Comparison of ENCODE assay signal across 19 cellular contexts in genomic region chr6:133428299-133428698, GRCh38.
DNase-seq lines count a peak whose midpoint lies in the region; ATAC-seq and TF ChIP-seq lines count a peak whose summit lies in the region.
"Had no signal": no experiment of that assay in that cellular context is flagged by ENCODE, and none has a peak within 500 bp of the region (broad histone marks: within the 10 kb centered on the region; RNA-seq: fewer than 3 reads in every experiment).

No MANE protein-coding gene starts in this region.

- TF ChIP-seq CTCF in fibroblast of pulmonary artery (IDR thresholded peaks at IDR 0.05; ENCODE audit: low read length, missing control alignments) = no peak
- TF ChIP-seq CTCF in psoas muscle (IDR thresholded peaks at IDR 0.05) = no peak

- H3K27ac ChIP-seq in SJCRH30 (peak overlapping the region; percentile 18), psoas muscle (peak overlapping the region; percentile 27), right cardiac atrium (ENCODE audit: low read length) (no peak overlapping the region)

- H3K4me3 ChIP-seq in SJCRH30 = no peak overlapping the region
- no peak overlapping the region for H3K4me3 ChIP-seq in fibroblast of pulmonary artery (replicated peaks; ENCODE audit: low read depth, low read length)
- H3K4me3 ChIP-seq in psoas muscle = no peak overlapping the region
- no peak overlapping the region for H3K4me3 ChIP-seq in right cardiac atrium (ENCODE audit: low read length)

- ATAC-seq in psoas muscle = no peak
- ATAC-seq in right cardiac atrium = no peak
- no peak for ATAC-seq in GM21717 (IDR thresholded peaks at IDR 0.05; ENCODE audit: unreplicated experiment)
- ATAC-seq: SK-N-SH treated with all-trans-retinoic acid at 6 μM for 48 hours had no signal

- no peaks in the 10 kb centered on the region for H3K9me3 ChIP-seq in SJCRH30 (replicated peaks)
- H3K9me3 ChIP-seq in psoas muscle = no peaks in the 10 kb centered on the region
- H3K9me3 ChIP-seq in right cardiac atrium (ENCODE audit: control insufficient read depth, low read length) = no peaks in the 10 kb centered on the region
- H3K9me3 ChIP-seq: BE2C had no signal

- H3K36me3 ChIP-seq in SJCRH30 (no peaks in the 10 kb centered on the region), psoas muscle (ENCODE audit: insufficient read depth in 1 of 2, low read depth in 1 of 2) (no peaks in the 10 kb centered on the region)
- H3K36me3 ChIP-seq: BE2C had no signal

- no peaks in the 10 kb centered on the region for H3K27me3 ChIP-seq in SJCRH30
- H3K27me3 ChIP-seq in psoas muscle (ENCODE audit: insufficient read depth in 3 of 3, low read length in 2 of 3) = no peaks in the 10 kb centered on the region
- no peaks in the 10 kb centered on the region for H3K27me3 ChIP-seq in right cardiac atrium (ENCODE audit: control insufficient read depth, insufficient read depth)
- H3K27me3 ChIP-seq: BE2C had no signal

- DNase-seq in ELF-1 (ENCODE audit: low read depth, low spot score) (peak; percentile 15), SJCRH30 (peak; percentile 56 to 71), fibroblast of pulmonary artery (ENCODE audit: low read depth) (peak; percentile 56), psoas muscle (no peak), right cardiac atrium (no peak), NCI-H524 treated with DMSO at 0.1 percent for 48 hours (lab: John Stamatoyannopoulos, UW) (no peak), cerebellar cortex (ENCODE audit: low spot score) (no peak)
- DNase-seq: BE2C; CD4-positive, CD25-positive, alpha-beta regulatory T cell; H7; HFFc6; NCI-H1436 treated with DMSO at 0.1 percent for 48 hours; NCI-H2029; NCI-H510A treated with DMSO at 0.1 percent for 48 hours; NCI-H82; OCI-M1; Right ventricle myocardium superior had no signal

- H3K4me1 ChIP-seq in SJCRH30 (peaks cover 29% of the 10 kb centered on the region), psoas muscle (peaks cover 30% of the 10 kb centered on the region), right cardiac atrium (ENCODE audit: control insufficient read depth, insufficient read depth, low read length) (peaks cover 4% of the 10 kb centered on the region)

- 74 to 85% (median 77%) methylated on average over 3 of the region's 3 CpGs for WGBS in psoas muscle, 3 donors
- WGBS in right cardiac atrium = 75% methylated on average over 3 of the region's 3 CpGs

- intact Hi-C loops in psoas muscle (cut with DNase I) (no loop called here), right cardiac atrium (cut with DNase I) (no loop called here)

Comparison
In these comparisons a context has a peak if more than half of its experiments do, and no peak if none do; other contexts are left out.
1. DNase-seq: peak in ELF-1 (single experiment), SJCRH30 (2 of 2) and fibroblast of pulmonary artery (single experiment); none in psoas muscle (0 of 2), right cardiac atrium (0 of 3), NCI-H524 treated with DMSO at 0.1 percent for 48 hours (single experiment) and cerebellar cortex (single experiment).